In genomic region chr19:31560771-31561080, GRCh38 we compare ENCODE assay signal across 23 cellular contexts.
"Had no signal": no experiment of that assay in that cellular context is flagged by ENCODE, and none has a peak within 500 bp of the region (broad histone marks: within the 10 kb centered on the region; RNA-seq: fewer than 3 reads in every experiment).

No MANE protein-coding gene starts in this region.

- H3K27me3 Mint-ChIP-seq: dendritic cell treated with granulocyte-macrophage colony-stimulating factor and Interleukin-4, amounts not matched to agents 40 ng/mL and 50 ng/mL, for 4 days; naive B cell had no signal

- H3K4me3 ChIP-seq: colonic mucosa, esophagus squamous epithelium, gastrocnemius medialis, heart right ventricle, left lung, lower lobe of right lung had no signal

- H3K27me3 ChIP-seq: colonic mucosa, esophagus squamous epithelium, left lung had no signal

- H3K4me3 Mint-ChIP-seq: dendritic cell treated with granulocyte-macrophage colony-stimulating factor and Interleukin-4, amounts not matched to agents 40 ng/mL and 50 ng/mL, for 4 days; immature natural killer cell had no signal

- H3K4me1 ChIP-seq: colonic mucosa, esophagus squamous epithelium, gastrocnemius medialis, heart right ventricle, left lung, lower lobe of right lung had no signal

- H3K27ac ChIP-seq: colonic mucosa, epithelial cell of prostate, esophagus squamous epithelium, gastrocnemius medialis, heart right ventricle, left lung, lower lobe of right lung had no signal

- H3K36me3 ChIP-seq: colonic mucosa, esophagus squamous epithelium, gastrocnemius medialis, heart right ventricle, left lung, lower lobe of right lung had no signal

- H3K36me3 Mint-ChIP-seq: immature natural killer cell had no signal

- H3K27ac Mint-ChIP-seq: dendritic cell treated with granulocyte-macrophage colony-stimulating factor and Interleukin-4, amounts not matched to agents 40 ng/mL and 50 ng/mL, for 4 days; immature natural killer cell; naive B cell had no signal

- H3K9me3 ChIP-seq: colonic mucosa, gastrocnemius medialis had no signal

- H3K4me1 Mint-ChIP-seq: immature natural killer cell, naive B cell had no signal

- DNase-seq: colonic mucosa; cortex of kidney; effector CD4-positive, alpha-beta T cell; effector memory CD4-positive, alpha-beta T cell; erythroblast; esophagus squamous epithelium; foreskin fibroblast; foreskin melanocyte; gastrocnemius medialis; glutamatergic neuron; head of caudate nucleus; heart right ventricle; hippocampal formation; immature natural killer cell; left cardiac atrium; left lung; left ventricle myocardium superior; lower lobe of right lung; mesendoderm; midbrain; naive B cell had no signal
